36 cellular contexts compared by ENCODE assay signal in the genomic region with DNA sequence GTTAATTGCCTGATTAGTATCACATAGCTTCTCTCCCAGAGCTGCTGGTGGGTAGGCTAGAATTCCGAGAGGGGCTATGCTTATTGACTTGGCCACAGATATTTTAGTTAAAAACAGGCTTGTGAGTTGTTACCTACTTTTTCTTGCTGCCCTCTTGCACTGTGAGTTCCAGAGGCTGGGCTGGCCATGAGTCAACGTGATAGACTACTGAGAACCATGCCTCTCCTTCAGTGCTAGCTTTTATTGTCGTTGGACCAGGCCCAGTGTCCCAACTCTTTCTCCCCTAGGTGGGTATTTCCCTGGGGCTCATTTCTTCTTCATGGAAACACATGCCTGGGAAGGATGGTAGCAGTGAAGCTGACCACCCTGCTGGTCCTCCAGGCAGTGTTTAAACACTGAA. TPM values are rescaled to one million over a fixed set of nuclear protein-coding genes. Genes with fewer than 3 reads are reported as not detected.
"Had no signal": no experiment of that assay in that cellular context is flagged by ENCODE, and none has a peak within 500 bp of the region (broad histone marks: within the 10 kb centered on the region; RNA-seq: fewer than 3 reads in every experiment).

No MANE protein-coding gene starts in this region.

- H3K27ac ChIP-seq: KMS-11 had no signal

- H3K4me3 ChIP-seq: MG63 had no signal

- H3K9ac ChIP-seq: KMS-11 had no signal

- H3K4me2 ChIP-seq: KMS-11 had no signal

- H3K36me3 ChIP-seq: MG63 had no signal

- DNase-seq: Karpas-422, Kasumi-1, KG1, MG63, MM.1S, MV-4-11, NCI-H1048, NCI-H1092, NCI-H1092 treated with DMSO at 0.1 percent for 48 hours, NCI-H1105, NCI-H1105 treated with DMSO at 0.1 percent for 48 hours, NCI-H1417, NCI-H1417 treated with DMSO at 0.1 percent for 48 hours, NCI-H1436, NCI-H1436 treated with DMSO at 0.1 percent for 48 hours, NCI-H146, NCI-H1694, NCI-H1694 treated with DMSO at 0.1 percent for 48 hours, NCI-H187, NCI-H187 treated with DMSO at 0.1 percent for 48 hours, NCI-H1930, NCI-H2029, NCI-H2029 treated with DMSO at 0.1 percent for 48 hours, NCI-H2081, NCI-H2081 treated with DMSO at 0.1 percent for 48 hours, NCI-H2107, NCI-H2171, NCI-H2171 treated with DMSO at 0.1 percent for 48 hours, NCI-H2227 treated with DMSO at 0.1 percent for 48 hours, NCI-H226, NCI-H345, NCI-H446, NCI-H446 treated with DMSO at 0.1 percent for 48 hours had no signal

- H3K9me3 ChIP-seq: MG63 had no signal

- H3K27me3 ChIP-seq: MG63 had no signal

RNA-seq across cellular contexts. Expression of a gene that starts 54.2 kb away (rescaled TPM):
- total RNA-seq: LHCN-M2, MCF 10A had no signal
